ENCODE assay signal across 8 cellular contexts in genomic region chr3:111895079-111895478, GRCh38. TPM values are rescaled to one million over a fixed set of nuclear protein-coding genes. Genes with fewer than 3 reads are reported as not detected.
A peak's percentile ranks its signal among the peaks of the same experiment; 100 is the strongest.
DNase-seq lines count a peak whose midpoint lies in the region; ATAC-seq, FAIRE-seq and TF ChIP-seq lines count a peak whose summit lies in the region.

No MANE protein-coding gene starts in this region.

- no peak overlapping the region for H3K27ac ChIP-seq in pancreas

- WGBS in pancreas, 2 donors: 82 to 86% methylated on average over 1 of the region's 1 CpG

- H3K9me3 ChIP-seq in BE2C (no peaks in the 10 kb centered on the region), pancreas (no peaks in the 10 kb centered on the region)

- DNase-seq in BE2C (no peak), HFF-Myc (ENCODE audit: extremely low read depth, low read depth) (no peak), RPMI7951 (ENCODE audit: low read depth) (peak; percentile 47), globus pallidus (ENCODE audit: low spot score) (peak; percentile 45), pancreas (no peak), hypothalamus (lab: John Stamatoyannopoulos, UW) (no peak)

- FAIRE-seq in pancreas (lab: Jason Lieb, UNC): no peak

- H3K4me1 ChIP-seq in BE2C (no peaks in the 10 kb centered on the region), pancreas (no peaks in the 10 kb centered on the region)

- H3K4me3 ChIP-seq in BE2C (ENCODE audit: low read depth, low read length): no peak overlapping the region
- no peak overlapping the region for H3K4me3 ChIP-seq in HFF-Myc (replicated peaks; ENCODE audit: low read depth, low read length)
- H3K4me3 ChIP-seq in pancreas: no peak overlapping the region

- H3K27me3 ChIP-seq in BE2C (no peaks in the 10 kb centered on the region), pancreas (no peaks in the 10 kb centered on the region)

- no peak for ATAC-seq in pancreas
- ATAC-seq in HG03159 (IDR thresholded peaks at IDR 0.05; ENCODE audit: unreplicated experiment): no peak
- no peak for ATAC-seq in GM21786 (IDR thresholded peaks at IDR 0.05; ENCODE audit: unreplicated experiment)

- peak; percentile 17; the same call in 1 of the 2 replicates for TF ChIP-seq CTCF in BE2C (IDR thresholded peaks at IDR 0.05; ENCODE audit: low read depth, low read length)
- TF ChIP-seq CTCF in HFF-Myc (IDR thresholded peaks at IDR 0.05; ENCODE audit: low read depth, low read length, missing control alignments): peak; percentile 45
- no peak for TF ChIP-seq CTCF in pancreas (IDR thresholded peaks at IDR 0.05)

- intact Hi-C loops in pancreas (cut with DNase I): no loop called here

- H3K36me3 ChIP-seq in BE2C (no peaks in the 10 kb centered on the region), pancreas (no peaks in the 10 kb centered on the region)

RNA-seq across cellular contexts. Expression of gene PHLDB2, which starts 36.0 kb away (rescaled TPM):
- polyA plus RNA-seq in BE2C (2012; ENCODE audit: insufficient read depth, insufficient read length, low read depth): not detected
- 92.6 and 122 TPM in 2 replicates for total RNA-seq in RPMI7951 (2014; rRNA removed; shearing (Covaris generic))
- total RNA-seq in pancreas: 10 to 100 TPM; 10.8 to 36.7 (median 15.1) TPM
- polyA plus RNA-seq in pancreas: 10 to 100 TPM; 13.5 to 22.6 TPM

Comparison
In these comparisons a context has a peak if more than half of its experiments do, and no peak if none do; other contexts are left out.
1. DNase-seq: peak in RPMI7951 (single experiment) and globus pallidus (single experiment); none in BE2C (single experiment), HFF-Myc (single experiment), pancreas (0 of 6) and hypothalamus (0 of 51).
2. CTCF ChIP-seq: peak in BE2C (single experiment) and HFF-Myc (single experiment); none in pancreas (0 of 4).